ENCODE assay signal across 24 cellular contexts in the genomic region with DNA sequence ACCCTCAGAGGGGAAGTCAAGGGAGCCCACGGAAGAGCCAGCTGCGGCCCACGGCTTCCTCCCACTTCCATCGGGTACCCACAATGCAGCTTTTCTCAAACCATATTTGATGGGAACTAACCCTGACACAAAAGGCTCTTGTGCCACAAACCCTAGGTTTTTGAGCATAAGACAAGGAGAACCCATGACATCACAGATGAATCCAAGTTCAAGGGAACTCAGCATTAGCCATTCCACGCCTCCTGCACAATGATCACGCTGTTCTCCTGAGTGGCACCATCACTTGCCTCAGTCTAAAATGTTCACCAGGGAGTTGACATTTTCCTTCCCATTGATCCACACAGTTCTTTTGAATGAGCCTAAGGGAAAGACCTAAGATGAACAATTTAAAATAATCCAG.
"Had no signal": no experiment of that assay in that cellular context is flagged by ENCODE, and none has a peak within 500 bp of the region (broad histone marks: within the 10 kb centered on the region; RNA-seq: fewer than 3 reads in every experiment).

No MANE protein-coding gene starts in this region.

- H3K9me3 Mint-ChIP-seq: activated CD8-positive, alpha-beta T cell treated with anti-CD3 and anti-CD28 coated beads for 36 hours; activated naive CD4-positive, alpha-beta T cell treated with anti-CD3 and anti-CD28 coated beads, Interleukin-2, amount 10 ng/mL, durations not matched to agents 7 days and 5 days; activated naive CD8-positive, alpha-beta T cell treated with anti-CD3 and anti-CD28 coated beads for 36 hours; activated T-cell treated with anti-CD3 and anti-CD28 coated beads, Interleukin-2, amount 50 U/mL, for 72 hours; activated T-helper 2 cell treated with anti-CD3 and anti-CD28 coated beads, Interferon-gamma antibody, Interleukin-2, Interleukin-4, amounts not matched to agents 10 μg/mL and 5 μg/mL and 100 μg/mL, durations not matched to agents 14 hours and 24 hours and 36 hours; IgD-negative memory B cell; T-helper 1 cell treated with Interleukin-12 subunit alpha and Interleukin-12 subunit beta and Interleukin-4 antibody, amounts not matched to agents 30 μg/mL and 1 μg/mL, for 36 hours had no signal

- DNase-seq: activated CD4-positive, alpha-beta T cell treated with anti-CD3 and anti-CD28 coated beads for 4 hours; activated CD8-positive, alpha-beta memory T cell treated with anti-CD3 and anti-CD28 coated beads, Interleukin-2, amount 50 U/mL, for 4 hours; activated CD8-positive, alpha-beta T cell treated with anti-CD3 and anti-CD28 coated beads for 36 hours; activated gamma-delta T cell treated with Interleukin-2 at 50 U/mL for 16 hours; activated naive CD4-positive, alpha-beta T cell treated with anti-CD3 and anti-CD28 coated beads, Interleukin-2, amount 10 ng/mL, durations not matched to agents 7 days and 5 days; activated naive CD8-positive, alpha-beta T cell treated with anti-CD3 and anti-CD28 coated beads for 36 hours; activated T-cell treated with anti-CD3 and anti-CD28 coated beads, Interleukin-2, amount 50 U/mL, for 72 hours; NCI-H1092; NCI-H1417 treated with DMSO at 0.1 percent for 48 hours; NCI-H1694; NCI-H2029; NCI-H2107; NCI-H510A treated with DMSO at 0.1 percent for 48 hours; NCI-H69; NK-92 treated with Interleukin-12 subunit alpha and Interleukin-12 subunit beta, amount 100 ng/mL, for 24 hours; OCI-M1; SHP77 had no signal

- H3K36me3 Mint-ChIP-seq: activated naive CD4-positive, alpha-beta T cell treated with anti-CD3 and anti-CD28 coated beads, Interleukin-2, amount 10 ng/mL, durations not matched to agents 7 days and 5 days; activated naive CD8-positive, alpha-beta T cell treated with anti-CD3 and anti-CD28 coated beads for 36 hours; IgD-negative memory B cell had no signal

- H3K27ac Mint-ChIP-seq: activated CD8-positive, alpha-beta T cell treated with anti-CD3 and anti-CD28 coated beads for 36 hours; activated naive CD4-positive, alpha-beta T cell treated with anti-CD3 and anti-CD28 coated beads, Interleukin-2, amount 10 ng/mL, durations not matched to agents 7 days and 5 days; activated naive CD8-positive, alpha-beta T cell treated with anti-CD3 and anti-CD28 coated beads for 36 hours; activated T-cell treated with anti-CD3 and anti-CD28 coated beads, Interleukin-2, amount 50 U/mL, for 72 hours; activated T-helper 2 cell treated with anti-CD3 and anti-CD28 coated beads, Interferon-gamma antibody, Interleukin-2, Interleukin-4, amounts not matched to agents 10 μg/mL and 5 μg/mL and 100 μg/mL, durations not matched to agents 14 hours and 24 hours and 36 hours; IgD-negative memory B cell; T-helper 1 cell treated with Interleukin-12 subunit alpha and Interleukin-12 subunit beta and Interleukin-4 antibody, amounts not matched to agents 30 μg/mL and 1 μg/mL, for 36 hours had no signal

- H3K4me1 ChIP-seq: SJSA1 had no signal

- H3K4me3 ChIP-seq: SJSA1 had no signal

- H3K27me3 ChIP-seq: SJSA1 had no signal

- ATAC-seq: activated CD4-positive, CD25-positive, alpha-beta regulatory T cell treated with anti-CD3 and anti-CD28 coated beads, Interleukin-2, amount 50 U/mL, for 24 hours; activated CD8-positive, alpha-beta T cell treated with anti-CD3 and anti-CD28 coated beads for 36 hours; activated T-cell treated with anti-CD3 and anti-CD28 coated beads, Interleukin-2, amount 50 U/mL, for 72 hours; Panc1 had no signal

- H3K4me1 Mint-ChIP-seq: IgD-negative memory B cell had no signal

- H3K4me3 Mint-ChIP-seq: activated CD8-positive, alpha-beta T cell treated with anti-CD3 and anti-CD28 coated beads for 36 hours; activated naive CD4-positive, alpha-beta T cell treated with anti-CD3 and anti-CD28 coated beads, Interleukin-2, amount 10 ng/mL, durations not matched to agents 7 days and 5 days; activated naive CD8-positive, alpha-beta T cell treated with anti-CD3 and anti-CD28 coated beads for 36 hours; activated T-cell treated with anti-CD3 and anti-CD28 coated beads, Interleukin-2, amount 50 U/mL, for 72 hours; IgD-negative memory B cell; T-helper 1 cell treated with Interleukin-12 subunit alpha and Interleukin-12 subunit beta and Interleukin-4 antibody, amounts not matched to agents 30 μg/mL and 1 μg/mL, for 36 hours had no signal

- H3K27ac ChIP-seq: KMS-11, SJSA1 had no signal

- H3K27me3 Mint-ChIP-seq: activated CD8-positive, alpha-beta T cell treated with anti-CD3 and anti-CD28 coated beads for 36 hours; activated naive CD8-positive, alpha-beta T cell treated with anti-CD3 and anti-CD28 coated beads for 36 hours had no signal

- H3K36me3 ChIP-seq: SJSA1 had no signal
